28 cellular contexts compared by ENCODE assay signal in genomic region chr6:100506651-100507050, GRCh38. TPM values are rescaled to one million over a fixed set of nuclear protein-coding genes. Genes with fewer than 3 reads are reported as not detected.
DNase-seq lines count a peak whose midpoint lies in the region; ATAC-seq, FAIRE-seq and TF ChIP-seq lines count a peak whose summit lies in the region.
"Had no signal": no experiment of that assay in that cellular context is flagged by ENCODE, and none has a peak within 500 bp of the region (broad histone marks: within the 10 kb centered on the region; RNA-seq: fewer than 3 reads in every experiment).

No MANE protein-coding gene starts in this region.

- POLR2A ChIA-PET in GM10248 (lab: Yijun Ruan, JAX), result no interaction called here

- TF ChIP-seq CTCF in AG10803 (conservative IDR thresholded peaks at IDR 0.05; ENCODE audit: low read length) (no peak), choroid plexus epithelial cell (conservative IDR thresholded peaks at IDR 0.05; ENCODE audit: low read depth, low read length) (no peak), GM10248 (IDR thresholded peaks at IDR 0.05; ENCODE audit: control extremely low read depth, extremely low read depth, low read depth, missing control alignments) (no peak)

- CTCF ChIA-PET in GM10248 (lab: Yijun Ruan, JAX), result no interaction called here

- no peak overlapping the region for H3K4me3 ChIP-seq in AG10803 (ENCODE audit: low read length)
- H3K4me3 ChIP-seq in choroid plexus epithelial cell (ENCODE audit: low read depth, low read length), result no peak overlapping the region
- H3K4me3 ChIP-seq: breast epithelium, pancreas, spleen, testis had no signal

- DNase-seq in AG10803 (ENCODE audit: low read depth) (peak; percentile 35), RCC 7860 (ENCODE audit: low spot score) (peak; percentile 29), choroid plexus epithelial cell (ENCODE audit: low read depth) (peak; percentile 78), glomerular visceral epithelial cell (ENCODE audit: extremely low spot score) (peak; percentile 47), GM10248 (ENCODE audit: extremely low spot score) (no peak), mesenteric fat pad (ENCODE audit: low spot score) (no peak), SW 1271 (lab: John Stamatoyannopoulos, UW) (no peak)
- DNase-seq: 8988T; activated CD8-positive, alpha-beta memory T cell treated with anti-CD3 and anti-CD28 coated beads, Interleukin-2, amount 50 U/mL, for 48 hours; activated CD8-positive, alpha-beta T cell treated with anti-CD3 and anti-CD28 coated beads for 36 hours; activated naive CD4-positive, alpha-beta T cell treated with Interleukin-2 at 50 U/mL for 16 hours; DMS79; effector CD4-positive, alpha-beta T cell; hippocampal formation; Kasumi-1; NCI-H1436; pancreas; right cardiac atrium; SHP77 treated with DMSO at 0.1 percent for 48 hours; spleen; stimulated activated CD4-positive, alpha-beta T cell treated with anti-CD3 and anti-CD28 coated beads, Interleukin-2, amount 100 ng/mL, for 24 hours; testis had no signal

- no peak for FAIRE-seq in RCC 7860 (lab: Jason Lieb, UNC)
- FAIRE-seq: frontal cortex, H54, pancreas, urothelium cell line had no signal

- ATAC-seq in GM19467 (IDR thresholded peaks at IDR 0.05; ENCODE audit: unreplicated experiment), result no peak
- ATAC-seq: activated CD8-positive, alpha-beta T cell treated with anti-CD3 and anti-CD28 coated beads for 36 hours; Panc1; pancreas; right cardiac atrium had no signal

RNA-seq across cellular contexts. Expression of gene SIM1, which starts 41.9 kb away (rescaled TPM):
- total RNA-seq in mesenteric fat pad, result not detected
- total RNA-seq: activated CD8-positive, alpha-beta T cell treated with anti-CD3 and anti-CD28 coated beads for 36 hours; frontal cortex; right cardiac atrium; spleen had no signal

Comparison
In these comparisons a context has a peak if more than half of its experiments do, and no peak if none do; other contexts are left out.
1. DNase-seq: peak in AG10803 (single experiment), RCC 7860 (single experiment), choroid plexus epithelial cell (single experiment) and glomerular visceral epithelial cell (single experiment); none in GM10248 (single experiment), mesenteric fat pad (single experiment) and SW 1271 (0 of 2).